In genomic region chr11:13042873-13043338, GRCh38 we compare ENCODE assay signal across 21 cellular contexts. TPM values are rescaled to one million over a fixed set of nuclear protein-coding genes. Genes with fewer than 3 reads are reported as not detected.
DNase-seq lines count a peak whose midpoint lies in the region; TF ChIP-seq lines count a peak whose summit lies in the region.
"Had no signal": no experiment of that assay in that cellular context is flagged by ENCODE, and none has a peak within 500 bp of the region (broad histone marks: within the 10 kb centered on the region; RNA-seq: fewer than 3 reads in every experiment).

No MANE protein-coding gene starts in this region.

- no peaks in the 10 kb centered on the region for H3K79me2 ChIP-seq in neural progenitor cell (ENCODE audit: low read depth)

- no peak overlapping the region for H3K4me2 ChIP-seq in neural progenitor cell
- H3K4me2 ChIP-seq: smooth muscle cell had no signal

- H3K27me3 Mint-ChIP-seq in neural progenitor cell (ENCODE audit: insufficient read depth, low read depth), result peaks cover 3% of the 10 kb centered on the region
- H3K27me3 Mint-ChIP-seq: IgD-negative memory B cell had no signal

- H3K36me3 Mint-ChIP-seq in neural progenitor cell, result no peaks in the 10 kb centered on the region
- H3K36me3 Mint-ChIP-seq: activated CD8-positive, alpha-beta memory T cell treated with anti-CD3 and anti-CD28 coated beads, Interleukin-2, amount 10 ng/mL, durations not matched to agents 7 days and 5 days; activated naive CD8-positive, alpha-beta T cell treated with anti-CD3 and anti-CD28 coated beads, Interleukin-2, amount 10 ng/mL, durations not matched to agents 7 days and 5 days; IgD-negative memory B cell had no signal

- no peaks in the 10 kb centered on the region for H3K36me3 ChIP-seq in neural progenitor cell
- H3K36me3 ChIP-seq: BE2C, thyroid gland had no signal

- peak overlapping the region; percentile 73 for H3K27ac Mint-ChIP-seq in neural progenitor cell
- H3K27ac Mint-ChIP-seq: activated CD4-positive, alpha-beta T cell treated with anti-CD3 and anti-CD28 coated beads, Interleukin-2, amount 10 ng/mL, durations not matched to agents 24 days and 14 days; activated CD8-positive, alpha-beta memory T cell treated with anti-CD3 and anti-CD28 coated beads, Interleukin-2, amount 10 ng/mL, durations not matched to agents 7 days and 5 days; activated naive CD8-positive, alpha-beta T cell treated with anti-CD3 and anti-CD28 coated beads, Interleukin-2, amount 10 ng/mL, durations not matched to agents 7 days and 5 days; IgD-negative memory B cell had no signal

- no peak overlapping the region for H3K9ac ChIP-seq in neural progenitor cell

- peaks cover 4% of the 10 kb centered on the region for H3K4me1 Mint-ChIP-seq in neural progenitor cell
- H3K4me1 Mint-ChIP-seq: activated CD4-positive, alpha-beta T cell treated with anti-CD3 and anti-CD28 coated beads, Interleukin-2, amount 10 ng/mL, durations not matched to agents 24 days and 14 days; activated CD8-positive, alpha-beta memory T cell treated with anti-CD3 and anti-CD28 coated beads, Interleukin-2, amount 10 ng/mL, durations not matched to agents 7 days and 5 days; activated naive CD8-positive, alpha-beta T cell treated with anti-CD3 and anti-CD28 coated beads, Interleukin-2, amount 10 ng/mL, durations not matched to agents 7 days and 5 days; IgD-negative memory B cell had no signal

- H3K4me3 Mint-ChIP-seq in neural progenitor cell, result no peak overlapping the region
- H3K4me3 Mint-ChIP-seq: activated CD4-positive, alpha-beta T cell treated with anti-CD3 and anti-CD28 coated beads, Interleukin-2, amount 10 ng/mL, durations not matched to agents 24 days and 14 days; activated CD8-positive, alpha-beta memory T cell treated with anti-CD3 and anti-CD28 coated beads, Interleukin-2, amount 10 ng/mL, durations not matched to agents 7 days and 5 days; activated naive CD8-positive, alpha-beta T cell treated with anti-CD3 and anti-CD28 coated beads, Interleukin-2, amount 10 ng/mL, durations not matched to agents 7 days and 5 days; IgD-negative memory B cell had no signal

- DNase-seq in DMS53 treated with DMSO at 0.1 percent for 48 hours (lab: John Stamatoyannopoulos, UW; ENCODE audit: unreplicated experiment) (peak; percentile 63), HT-29 (ENCODE audit: low spot score) (peak; percentile 73), choroid plexus epithelial cell (ENCODE audit: low read depth) (peak; percentile 2), neural progenitor cell (ENCODE audit: low spot score) (no peak), AG08395 (ENCODE audit: low spot score) (no peak), D341Med (ENCODE audit: low spot score) (no peak)
- no peak for DNase-seq in activated T-cell treated with anti-CD3 and anti-CD28 coated beads, Interleukin-2, amount 50 U/mL, for 48 hours
- DNase-seq: activated CD4-positive, alpha-beta T cell treated with anti-CD3 and anti-CD28 coated beads, Interleukin-2, amount 10 ng/mL, durations not matched to agents 24 days and 14 days; activated CD8-positive, alpha-beta memory T cell treated with anti-CD3 and anti-CD28 coated beads, Interleukin-2, amount 10 ng/mL, durations not matched to agents 7 days and 5 days; activated naive CD8-positive, alpha-beta T cell treated with anti-CD3 and anti-CD28 coated beads, Interleukin-2, amount 10 ng/mL, durations not matched to agents 7 days and 5 days; BE2C; COR-L47; effector memory CD4-positive, alpha-beta T cell; NCI-H526; psoas muscle; stimulated activated CD4-positive, alpha-beta T cell treated with anti-CD3 and anti-CD28 coated beads, Interleukin-2, amount 100 ng/mL, for 48 hours; stimulated activated naive CD8-positive, alpha-beta T cell treated with anti-CD3 and anti-CD28 coated beads, Interleukin-15, Interleukin-2, amounts not matched to agents 100 U/mL and 50 U/mL, for 24 hours; thyroid gland had no signal

- no peaks in the 10 kb centered on the region for H3K27me3 ChIP-seq in neural progenitor cell
- H3K27me3 ChIP-seq: BE2C, thyroid gland had no signal

- H3F3A ChIP-seq in neural progenitor cell (ENCODE audit: low read depth), result no peaks in the 10 kb centered on the region

- H3K9me3 ChIP-seq in neural progenitor cell (ENCODE audit: low read depth), result no peaks in the 10 kb centered on the region
- H3K9me3 ChIP-seq: BE2C, psoas muscle, thyroid gland had no signal

- H3K4me3 ChIP-seq in choroid plexus epithelial cell (ENCODE audit: low read depth, low read length), result no peak overlapping the region
- H3K4me3 ChIP-seq in neural progenitor cell, result no peak overlapping the region
- H3K4me3 ChIP-seq: psoas muscle, smooth muscle cell, thyroid gland had no signal

- no peak overlapping the region for H3K27ac ChIP-seq in neural progenitor cell
- H3K27ac ChIP-seq: psoas muscle, thyroid gland had no signal

- no peaks in the 10 kb centered on the region for H4K20me1 ChIP-seq in neural progenitor cell (ENCODE audit: low read depth)

- H3K4me1 ChIP-seq in neural progenitor cell, result peaks cover 18% of the 10 kb centered on the region
- H3K4me1 ChIP-seq: BE2C, psoas muscle had no signal

- H2AFZ ChIP-seq in neural progenitor cell (replicated peaks), result no peak overlapping the region

- H3K9me3 Mint-ChIP-seq in neural progenitor cell, result no peaks in the 10 kb centered on the region
- H3K9me3 Mint-ChIP-seq: activated CD4-positive, alpha-beta T cell treated with anti-CD3 and anti-CD28 coated beads, Interleukin-2, amount 10 ng/mL, durations not matched to agents 24 days and 14 days; activated naive CD8-positive, alpha-beta T cell treated with anti-CD3 and anti-CD28 coated beads, Interleukin-2, amount 10 ng/mL, durations not matched to agents 7 days and 5 days had no signal

- TF ChIP-seq CTCF in choroid plexus epithelial cell (conservative IDR thresholded peaks at IDR 0.05; ENCODE audit: low read depth, low read length) (no peak), neural progenitor cell (IDR thresholded peaks at IDR 0.05) (no peak)

RNA-seq across cellular contexts. Expression of gene RASSF10, which starts 33.8 kb away (rescaled TPM):
- 32.4 and 33.8 TPM in 2 replicates for total RNA-seq in HT-29 (2014; rRNA removed; shearing (Covaris generic))
- 2.9 and 3.1 TPM in 2 replicates for total RNA-seq in neural progenitor cell (ENCODE audit: low replicate concordance)
- total RNA-seq: activated CD4-positive, alpha-beta T cell treated with anti-CD3 and anti-CD28 coated beads, Interleukin-2, amount 10 ng/mL, durations not matched to agents 24 days and 14 days; activated CD8-positive, alpha-beta memory T cell treated with anti-CD3 and anti-CD28 coated beads, Interleukin-2, amount 10 ng/mL, durations not matched to agents 7 days and 5 days; activated naive CD8-positive, alpha-beta T cell treated with anti-CD3 and anti-CD28 coated beads, Interleukin-2, amount 10 ng/mL, durations not matched to agents 7 days and 5 days; OCI-LY7 had no signal

Comparison
In these comparisons a context has a peak if more than half of its experiments do, and no peak if none do; other contexts are left out.
1. DNase-seq: peak in DMS53 treated with DMSO at 0.1 percent for 48 hours (single experiment), HT-29 (single experiment) and choroid plexus epithelial cell (single experiment); none in neural progenitor cell (single experiment), AG08395 (single experiment), D341Med (single experiment) and activated T-cell treated with anti-CD3 and anti-CD28 coated beads, Interleukin-2, amount 50 U/mL, for 48 hours (0 of 2).